ENCODE assay signal across 8 cellular contexts in the genomic region with DNA sequence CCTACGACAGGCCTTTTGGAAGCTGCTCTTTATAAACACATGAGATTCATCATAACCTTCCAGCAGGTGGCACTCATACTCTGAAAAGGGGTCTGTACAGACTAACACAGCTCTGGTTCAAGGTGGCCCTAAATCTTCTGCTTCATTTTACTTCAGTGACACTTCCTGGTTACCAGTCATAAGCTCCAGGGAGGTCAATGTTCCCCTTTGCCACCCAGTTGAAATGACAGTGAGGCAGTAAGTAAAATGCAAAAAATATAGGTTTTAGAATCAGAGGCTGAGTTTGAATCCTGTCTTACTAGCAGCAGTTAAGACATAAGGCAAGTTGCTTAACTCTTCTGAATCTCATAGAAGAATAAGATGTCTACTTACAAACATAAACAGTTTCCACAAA.
DNase-seq lines count a peak whose midpoint lies in the region; ATAC-seq and TF ChIP-seq lines count a peak whose summit lies in the region.

No MANE protein-coding gene starts in this region.

- H3K36me3 Mint-ChIP-seq in T-helper 2 cell treated with Interferon-gamma antibody and Interleukin-4, amounts not matched to agents 5 μg/mL and 100 μg/mL, for 36 hours (ENCODE audit: low read depth) = peaks cover 2% of the 10 kb centered on the region

- no peaks in the 10 kb centered on the region for H3K9me3 ChIP-seq in breast epithelium

- H3K27me3 Mint-ChIP-seq in T-helper 2 cell treated with Interferon-gamma antibody and Interleukin-4, amounts not matched to agents 5 μg/mL and 100 μg/mL, for 36 hours (ENCODE audit: low read depth) = no peaks in the 10 kb centered on the region

- H3K27ac ChIP-seq in breast epithelium = no peak overlapping the region

- in situ Hi-C loops in ACHN (cut with HindIII; ENCODE audit: low pct_ligation_motif_present, low pct_unique_long_range_greater_than_20kb, low sequenced_read_pairs) = no loop called here

- intact Hi-C loops in breast epithelium (cut with DNase I; ENCODE audit: low total_unique reads) = loop anchor here (10.0 kb wide), 2 partner anchors 262 to 448 kb away; no protein-coding TSS in a partner anchor

- H3K4me3 ChIP-seq in breast epithelium = no peak overlapping the region

- no peaks in the 10 kb centered on the region for H3K27me3 ChIP-seq in breast epithelium

- no peaks in the 10 kb centered on the region for H3K4me1 ChIP-seq in breast epithelium

- peak; percentile 81 for DNase-seq in ACHN
- peak; percentile 25 for DNase-seq in NCI-H187 treated with DMSO at 0.1 percent for 48 hours (lab: John Stamatoyannopoulos, UW)
- peak; percentile 58 for DNase-seq in T-helper 2 cell treated with Interferon-gamma antibody and Interleukin-4, amounts not matched to agents 5 μg/mL and 100 μg/mL, for 36 hours (ENCODE audit: low spot score)
- peak in 1 of 2 donors; percentile 47 for DNase-seq in breast epithelium (ENCODE audit: low spot score in 2 of 2)
- peak; percentile 68 for DNase-seq in islet precursor cell
- peak; percentile 46 for DNase-seq in stimulated activated CD4-positive, alpha-beta T cell treated with anti-CD3 and anti-CD28 coated beads, Interleukin-1b, Interleukin-23, amount 100 ng/mL, for 48 hours

- no peaks in the 10 kb centered on the region for H3K36me3 ChIP-seq in breast epithelium

- TF ChIP-seq CTCF in breast epithelium (IDR thresholded peaks at IDR 0.05) = peak; percentile 11 to 75 (median 71)

- H3K27ac Mint-ChIP-seq in T-helper 2 cell treated with Interferon-gamma antibody and Interleukin-4, amounts not matched to agents 5 μg/mL and 100 μg/mL, for 36 hours = peak overlapping the region; percentile 58

- H3K4me1 Mint-ChIP-seq in T-helper 2 cell treated with Interferon-gamma antibody and Interleukin-4, amounts not matched to agents 5 μg/mL and 100 μg/mL, for 36 hours (ENCODE audit: low read depth) = peaks cover 14% of the 10 kb centered on the region

- H3K9me3 Mint-ChIP-seq in T-helper 2 cell treated with Interferon-gamma antibody and Interleukin-4, amounts not matched to agents 5 μg/mL and 100 μg/mL, for 36 hours = no peaks in the 10 kb centered on the region

- TF ChIP-seq POLR2A in breast epithelium (IDR thresholded peaks at IDR 0.05) = no peak

- no peak overlapping the region for H3K4me3 Mint-ChIP-seq in T-helper 2 cell treated with Interferon-gamma antibody and Interleukin-4, amounts not matched to agents 5 μg/mL and 100 μg/mL, for 36 hours

- peak; percentile 92 for ATAC-seq in GM18508 (IDR thresholded peaks at IDR 0.05; ENCODE audit: insufficient read depth, unreplicated experiment)
- peak; percentile 95 for ATAC-seq in HG02973 (IDR thresholded peaks at IDR 0.05; ENCODE audit: unreplicated experiment)
